In genomic region chr1:36752431-36752830, GRCh38 we compare ENCODE assay signal across 19 cellular contexts.
"Had no signal": no experiment of that assay in that cellular context is flagged by ENCODE, and none has a peak within 500 bp of the region (broad histone marks: within the 10 kb centered on the region; RNA-seq: fewer than 3 reads in every experiment).

No MANE protein-coding gene starts in this region.

- H3K4me3 ChIP-seq: esophagus squamous epithelium, gastroesophageal sphincter, lung, testis, tibial nerve had no signal

- H3K4me1 Mint-ChIP-seq: immature natural killer cell; naive B cell; nephron; stimulated activated naive B cell treated with anti-CD40 and anti-IgM and Interleukin-4, amounts not matched to agents 10 μg/mL and 1 μg/mL and 100 μg/mL, for 72 hours; stimulated activated naive CD8-positive, alpha-beta T cell treated with anti-CD3 and anti-CD28 coated beads, Interleukin-15, amount 100 ng/mL, for 72 hours had no signal

- H3K9me3 Mint-ChIP-seq: naive B cell; stimulated activated naive B cell treated with anti-CD40 and anti-IgM and Interleukin-4, amounts not matched to agents 10 μg/mL and 1 μg/mL and 100 μg/mL, for 72 hours; stimulated activated naive CD8-positive, alpha-beta T cell treated with anti-CD3 and anti-CD28 coated beads, Interleukin-15, amount 100 ng/mL, for 72 hours had no signal

- H3K36me3 ChIP-seq: esophagus squamous epithelium, gastroesophageal sphincter, tibial nerve had no signal

- H3K27me3 ChIP-seq: testis, tibial nerve had no signal

- H3K27ac ChIP-seq: esophagus squamous epithelium, gastroesophageal sphincter, testis, tibial nerve had no signal

- H3K4me1 ChIP-seq: esophagus squamous epithelium, gastroesophageal sphincter, testis, tibial nerve had no signal

- H3K36me3 Mint-ChIP-seq: immature natural killer cell; naive B cell; stimulated activated naive B cell treated with anti-CD40 and anti-IgM and Interleukin-4, amounts not matched to agents 10 μg/mL and 1 μg/mL and 100 μg/mL, for 72 hours had no signal

- H3K4me3 Mint-ChIP-seq: immature natural killer cell; nephron; stimulated activated naive B cell treated with anti-CD40 and anti-IgM and Interleukin-4, amounts not matched to agents 10 μg/mL and 1 μg/mL and 100 μg/mL, for 72 hours; stimulated activated naive CD8-positive, alpha-beta T cell treated with anti-CD3 and anti-CD28 coated beads, Interleukin-15, amount 100 ng/mL, for 72 hours had no signal

- DNase-seq: effector memory CD4-positive, alpha-beta T cell; esophagus squamous epithelium; foreskin fibroblast; glutamatergic neuron; immature natural killer cell; left colon; left ventricle myocardium superior; mesenchymal stem cell; naive B cell; stimulated activated CD4-positive, alpha-beta T cell treated with anti-CD3 and anti-CD28 coated beads, Interleukin-2, amount 100 ng/mL, for 24 hours; stimulated activated CD4-positive, alpha-beta T cell treated with anti-CD3 and anti-CD28 coated beads, Interleukin-4, amount 100 ng/mL, for 4 hours; stimulated activated naive B cell treated with anti-CD40 and anti-IgM and Interleukin-4, amounts not matched to agents 10 μg/mL and 1 μg/mL and 100 μg/mL, for 72 hours; stimulated activated naive CD8-positive, alpha-beta T cell treated with anti-CD3 and anti-CD28 coated beads, Interleukin-15, amount 100 ng/mL, for 72 hours; testis had no signal

- H3K9me3 ChIP-seq: esophagus squamous epithelium, gastroesophageal sphincter, testis, tibial nerve had no signal

- H3K27ac Mint-ChIP-seq: naive B cell; nephron; stimulated activated naive B cell treated with anti-CD40 and anti-IgM and Interleukin-4, amounts not matched to agents 10 μg/mL and 1 μg/mL and 100 μg/mL, for 72 hours; stimulated activated naive CD8-positive, alpha-beta T cell treated with anti-CD3 and anti-CD28 coated beads, Interleukin-15, amount 100 ng/mL, for 72 hours had no signal

- ATAC-seq: gastroesophageal sphincter; left colon; left ventricle myocardium superior; sciatic nerve; stimulated activated naive B cell treated with anti-CD40 and anti-IgM and Interleukin-4, amounts not matched to agents 10 μg/mL and 1 μg/mL and 100 μg/mL, for 72 hours; stimulated activated naive CD8-positive, alpha-beta T cell treated with anti-CD3 and anti-CD28 coated beads, Interleukin-15, amount 100 ng/mL, for 72 hours had no signal
